25 cellular contexts compared by ENCODE assay signal in the genomic region with DNA sequence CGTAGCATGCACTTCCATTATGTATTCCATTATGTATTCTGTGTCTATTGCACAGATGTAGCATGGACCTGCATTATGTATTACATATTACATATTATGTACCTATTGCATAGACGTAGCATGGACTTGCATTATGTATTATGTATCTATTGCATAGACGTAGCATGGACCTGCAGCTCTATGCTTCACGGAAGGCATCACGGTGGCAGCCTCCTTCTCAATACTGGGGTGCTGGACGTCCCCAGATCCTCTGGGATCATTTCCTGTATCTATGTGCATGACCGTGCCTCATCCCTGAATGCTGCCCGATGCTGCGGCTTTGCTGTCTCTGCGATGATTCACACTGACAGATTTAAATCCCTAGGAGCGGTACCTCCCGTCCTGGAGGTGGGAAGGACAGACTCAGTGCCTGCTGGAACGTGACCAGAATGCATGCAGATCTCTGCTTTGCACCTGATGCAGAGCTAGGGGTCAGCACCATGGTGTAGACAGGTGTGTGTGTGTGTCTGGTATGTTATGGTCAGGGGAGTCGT.
A peak's percentile ranks its signal among the peaks of the same experiment; 100 is the strongest.
DNase-seq lines count a peak whose midpoint lies in the region; ATAC-seq, FAIRE-seq and TF ChIP-seq lines count a peak whose summit lies in the region.
"Had no signal": no experiment of that assay in that cellular context is flagged by ENCODE, and none has a peak within 500 bp of the region (broad histone marks: within the 10 kb centered on the region; RNA-seq: fewer than 3 reads in every experiment).

No MANE protein-coding gene starts in this region.

- CTCF ChIA-PET in H1 (lab: Charles Lee; ENCODE audit: partially characterized antibody): no interaction called here

- no peak overlapping the region for H4K8ac ChIP-seq in H1 (ENCODE audit: extremely low read depth, insufficient read depth, low read length)

- no peak for TF ChIP-seq EP300 in H1 (IDR thresholded peaks at IDR 0.05; ENCODE audit: borderline replicate concordance in 1 of 2, low read depth in 2 of 2, low read length in 2 of 2)

- no peak overlapping the region for H2BK15ac ChIP-seq in H1 (ENCODE audit: low read length)

- in situ Hi-C loops in ACHN (cut with HindIII; ENCODE audit: low pct_ligation_motif_present, low pct_unique_long_range_greater_than_20kb, low sequenced_read_pairs): no loop called here

- intact Hi-C loops in right cardiac atrium (cut with DNase I): no loop called here
- intact Hi-C loops in pancreas (cut with DNase I): no loop called here

- peak overlapping the region; percentile 52 to 67 for H3K4me2 ChIP-seq in H1 (ENCODE audit: insufficient read depth in 1 of 2, low read depth in 2 of 2, low read length in 2 of 2)

- H3K23ac ChIP-seq in H1 (ENCODE audit: insufficient read length): no peak overlapping the region

- H3K14ac ChIP-seq in H1 (ENCODE audit: insufficient read length): no peak overlapping the region

- H3K27ac ChIP-seq in H1 (ENCODE audit: low read depth, low read length) (peak overlapping the region; percentile 80; the same call in 1 of the 2 replicates), right cardiac atrium (ENCODE audit: low read length) (no peak overlapping the region), pancreas (no peak overlapping the region)
- H3K27ac ChIP-seq: C4-2B, esophagus muscularis mucosa, left lung, stomach had no signal

- H3K79me1 ChIP-seq in H1 (ENCODE audit: low read depth, low read length): no peaks in the 10 kb centered on the region

- H2BK20ac ChIP-seq in H1 (ENCODE audit: low read length): peak overlapping the region; percentile 73

- peak overlapping the region; percentile 95 for H3K18ac ChIP-seq in H1 (ENCODE audit: extremely low read depth, low read length)

- H3K9me3 Mint-ChIP-seq in mesothelial cell of epicardium: peaks cover 5% of the 10 kb centered on the region

- no peaks in the 10 kb centered on the region for H3K27me3 Mint-ChIP-seq in mesothelial cell of epicardium (ENCODE audit: low read depth)
- H3K27me3 Mint-ChIP-seq: activated CD8-positive, alpha-beta T cell treated with anti-CD3 and anti-CD28 coated beads for 36 hours; type B pancreatic cell had no signal

- H2AFZ ChIP-seq in H1 (ENCODE audit: low read length): no peak overlapping the region

- H4K91ac ChIP-seq in H1 (replicated peaks; ENCODE audit: insufficient read length, low read length): peak overlapping the region; percentile 97

- no peak for FAIRE-seq in H1 (lab: Jason Lieb, UNC)
- FAIRE-seq in pancreas (lab: Jason Lieb, UNC): no peak
- FAIRE-seq: GM12892 had no signal

- peaks cover 13% of the 10 kb centered on the region for H3K23me2 ChIP-seq in H1 (ENCODE audit: low read depth, low read length)

- peaks cover 2 to 16% (median 13%) of the 10 kb centered on the region in 4 experiments; a peak in 6 of 7 replicates for H3K4me1 ChIP-seq in H1 (replicated peaks in 1 of 4; ENCODE audit: control insufficient read depth in 3 of 4, insufficient read depth in 4 of 4, low read length in 3 of 4)
- H3K4me1 ChIP-seq in right cardiac atrium (ENCODE audit: control insufficient read depth, insufficient read depth, low read length): no peaks in the 10 kb centered on the region
- no peaks in the 10 kb centered on the region for H3K4me1 ChIP-seq in pancreas
- H3K4me1 ChIP-seq: esophagus muscularis mucosa, left lung, stomach had no signal

- no peak for TF ChIP-seq POLR2A in H1 (IDR thresholded peaks at IDR 0.05; ENCODE audit: control extremely low read depth in 1 of 2, low read depth in 2 of 2, low read length in 2 of 2)

- TF ChIP-seq CTCF in H1 (IDR thresholded peaks at IDR 0.05; ENCODE audit: control extremely low read depth in 1 of 3, insufficient read depth in 1 of 3, low read depth in 1 of 3, low read length in 3 of 3) (no peak), mesothelial cell of epicardium (IDR thresholded peaks at IDR 0.05; ENCODE audit: unreplicated experiment) (no peak), pancreas (IDR thresholded peaks at IDR 0.05) (no peak)

- peaks cover 6 to 10% of the 10 kb centered on the region in 2 experiments; a peak in 3 of 4 replicates for H3K9me3 ChIP-seq in H1 (ENCODE audit: insufficient read depth in 2 of 2, low read depth in 1 of 2, low read length in 1 of 2)
- H3K9me3 ChIP-seq in right cardiac atrium (ENCODE audit: control insufficient read depth, low read length): no peaks in the 10 kb centered on the region
- no peaks in the 10 kb centered on the region for H3K9me3 ChIP-seq in pancreas

- peaks cover 16% of the 10 kb centered on the region for H3K4me1 Mint-ChIP-seq in mesothelial cell of epicardium

- no peak overlapping the region; a peak in 1 of 7 replicates for H3K9ac ChIP-seq in H1 (replicated peaks in 1 of 4; ENCODE audit: extremely low read depth in 1 of 4, low read depth in 3 of 4, low read length in 3 of 4)

- peak overlapping the region; percentile 8 for H2BK120ac ChIP-seq in H1 (replicated peaks; ENCODE audit: low read depth, low read length)

- WGBS in H1 (ENCODE audit: extremely low coverage in 1 of 2, insufficient coverage in 1 of 2, insufficient read length in 1 of 2, insufficient replicate concordance in 2 of 2, low coverage in 1 of 2, low lambda C conversion rate in 2 of 2, missing lambda C conversion rate in 1 of 2), 2 experiments: 78% methylated on average over 14 of the region's 14 CpGs; no CpG with 5 or more reads in 1 of the 2 experiments
- WGBS in right cardiac atrium: 86% methylated on average over 14 of the region's 14 CpGs
- WGBS in pancreas, 2 donors: 90 to 92% methylated on average over 14 of the region's 14 CpGs

- H2BK12ac ChIP-seq in H1 (ENCODE audit: low read depth, low read length): peak overlapping the region; percentile 99

- H3K4ac ChIP-seq in H1 (replicated peaks; ENCODE audit: insufficient read length, low read depth, low read length): peak overlapping the region; percentile 4

- peak overlapping the region; percentile 32 for H3K56ac ChIP-seq in H1 (replicated peaks; ENCODE audit: insufficient read length, low read depth, low read length)

- H3K36me3 Mint-ChIP-seq in mesothelial cell of epicardium: peaks cover 8% of the 10 kb centered on the region

- TF ChIP-seq RAD21 in H1 (IDR thresholded peaks at IDR 0.05 in 1 of 2, conservative IDR thresholded peaks at IDR 0.05 in 1 of 2; ENCODE audit: low read depth in 2 of 2, low read length in 2 of 2): no peak

- H4K5ac ChIP-seq in H1 (ENCODE audit: insufficient read length, low read depth, low read length): peak overlapping the region; percentile 45

- H3K4me3 Mint-ChIP-seq in mesothelial cell of epicardium: no peak overlapping the region
- H3K4me3 Mint-ChIP-seq: activated CD8-positive, alpha-beta T cell treated with anti-CD3 and anti-CD28 coated beads for 36 hours; activated naive CD4-positive, alpha-beta T cell treated with anti-CD3 and anti-CD28 coated beads for 36 hours had no signal

- no peaks in the 10 kb centered on the region for H3K79me2 ChIP-seq in H1 (ENCODE audit: control insufficient read depth in 1 of 2, insufficient read depth in 2 of 2, low read length in 2 of 2)

- H3K27me3 ChIP-seq in H1 (replicated peaks in 1 of 4; ENCODE audit: control insufficient read depth in 3 of 4, extremely low read depth in 1 of 4, insufficient read depth in 3 of 4, low read length in 3 of 4) (no peaks in the 10 kb centered on the region), right cardiac atrium (ENCODE audit: control insufficient read depth, insufficient read depth) (no peaks in the 10 kb centered on the region), pancreas (no peaks in the 10 kb centered on the region)
- H3K27me3 ChIP-seq: esophagus muscularis mucosa, left lung, stomach had no signal

- POLR2A ChIA-PET in H1 (lab: Charles Lee; ENCODE audit: partially characterized antibody): no interaction called here

- peak overlapping the region; percentile 35 for H3K27ac Mint-ChIP-seq in mesothelial cell of epicardium
- H3K27ac Mint-ChIP-seq: activated CD8-positive, alpha-beta T cell treated with anti-CD3 and anti-CD28 coated beads for 36 hours; activated naive CD4-positive, alpha-beta T cell treated with anti-CD3 and anti-CD28 coated beads for 36 hours had no signal

- H4K20me1 ChIP-seq in H1 (replicated peaks in 1 of 2; ENCODE audit: control insufficient read depth in 1 of 2, insufficient read depth in 2 of 2, low read length in 2 of 2): peaks cover 0 to 2% of the 10 kb centered on the region in 2 experiments

- peak overlapping the region; percentile 99 for H2AK5ac ChIP-seq in H1 (ENCODE audit: low read depth, low read length)

- ATAC-seq in HG03175 (IDR thresholded peaks at IDR 0.05; ENCODE audit: unreplicated experiment) (no peak), right cardiac atrium (no peak), HG02885 (IDR thresholded peaks at IDR 0.05; ENCODE audit: poor library complexity, unreplicated experiment) (no peak), pancreas (no peak)
- ATAC-seq: activated CD8-positive, alpha-beta T cell treated with anti-CD3 and anti-CD28 coated beads for 36 hours; left lung had no signal

- DNase-seq in ACHN (peak; percentile 50), M059J (ENCODE audit: low read depth) (peak; percentile 43), H1 (ENCODE audit: low read depth in 1 of 2, low spot score in 2 of 2) (peak in 1 of 2 experiments; percentile 51), mesothelial cell of epicardium (ENCODE audit: low spot score in 2 of 2, unreplicated experiment in 2 of 2) (no peak), right cardiac atrium (no peak), pancreas (no peak)
- DNase-seq: activated CD8-positive, alpha-beta T cell treated with anti-CD3 and anti-CD28 coated beads for 36 hours; activated naive CD4-positive, alpha-beta T cell treated with anti-CD3 and anti-CD28 coated beads for 36 hours; activated T-cell treated with anti-CD3 and anti-CD28 coated beads, Interleukin-2, amount 50 U/mL, for 1 hour; aorta; cerebellar nuclear complex; DMS 273 treated with DMSO at 0.1 percent for 48 hours; effector CD4-positive, alpha-beta T cell; left lung; NCI-H1105 treated with DMSO at 0.1 percent for 48 hours; NCI-H2081; NCI-H524; stimulated activated CD4-positive, alpha-beta T cell treated with anti-CD3 and anti-CD28 coated beads, Interleukin-4, amount 100 ng/mL, for 4 hours; stomach had no signal

- H3K36me3 ChIP-seq in H1 (ENCODE audit: control insufficient read depth in 2 of 4, insufficient read depth in 4 of 4, low read length in 3 of 4) (no peaks in the 10 kb centered on the region), pancreas (no peaks in the 10 kb centered on the region)
- H3K36me3 ChIP-seq: esophagus muscularis mucosa, left lung, stomach had no signal

- H3K4me3 ChIP-seq in H1 (ENCODE audit: extremely low read depth in 1 of 4, insufficient read depth in 2 of 4, low read depth in 3 of 4, low read length in 4 of 4) (peak overlapping the region in 1 of 4 experiments; percentile 18; a peak in 1 of 8 replicates), right cardiac atrium (ENCODE audit: low read length) (no peak overlapping the region), pancreas (no peak overlapping the region)
- H3K4me3 ChIP-seq: esophagus muscularis mucosa, left lung, stomach had no signal

- peak overlapping the region; percentile 97 for H2BK5ac ChIP-seq in H1 (ENCODE audit: low read depth, low read length)

Comparison
In these comparisons a context has a peak if more than half of its experiments do, and no peak if none do; other contexts are left out.
1. DNase-seq: peak in ACHN (single experiment) and M059J (single experiment); none in mesothelial cell of epicardium (0 of 2), right cardiac atrium (0 of 3) and pancreas (0 of 6).